18 cellular contexts compared by ENCODE assay signal in the genomic region with DNA sequence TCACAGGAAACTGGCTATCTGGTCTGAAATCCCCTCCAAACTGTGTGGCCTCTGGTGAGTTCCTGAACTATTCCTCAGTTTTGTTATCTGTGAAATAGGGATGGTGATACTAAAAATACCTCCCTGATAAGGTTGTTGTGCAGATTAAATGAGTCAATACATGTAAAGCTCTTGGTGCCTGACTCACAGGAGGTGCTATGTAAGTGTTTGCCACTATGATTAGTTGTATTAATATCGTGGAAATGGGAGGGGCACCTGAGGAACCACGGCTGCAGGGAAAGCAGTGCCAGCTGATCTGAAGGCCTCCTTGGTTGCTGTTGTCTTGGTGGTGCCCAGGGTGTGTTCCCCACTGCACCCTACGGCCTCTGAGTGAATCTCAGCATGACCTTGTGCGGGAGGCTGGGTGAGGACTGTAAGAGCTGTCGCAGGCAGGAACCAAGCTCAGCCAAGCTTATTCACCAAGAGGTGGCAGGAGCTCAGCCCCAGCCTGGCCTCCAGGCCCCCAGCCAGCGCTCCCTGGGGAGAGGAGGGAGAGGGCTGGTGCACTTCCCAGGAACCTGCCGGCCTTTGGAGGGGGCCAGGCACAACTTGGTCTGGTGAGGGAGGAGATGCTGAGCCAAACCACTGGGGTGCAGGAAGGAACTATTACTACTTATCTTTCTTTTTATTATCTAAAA.
"Had no signal": no experiment of that assay in that cellular context is flagged by ENCODE, and none has a peak within 500 bp of the region (broad histone marks: within the 10 kb centered on the region; RNA-seq: fewer than 3 reads in every experiment).

No MANE protein-coding gene starts in this region.

- H3K36me3 ChIP-seq: breast epithelium, sigmoid colon, upper lobe of left lung had no signal

- DNase-seq: activated CD4-positive, alpha-beta T cell treated with anti-CD3 and anti-CD28 coated beads for 1 hour; activated CD4-positive, alpha-beta T cell treated with anti-CD3 and anti-CD28 coated beads, Interleukin-2, amount 50 U/mL, for 48 hours; activated CD8-positive, alpha-beta memory T cell treated with anti-CD3 and anti-CD28 coated beads, Interleukin-2, amount 10 ng/mL, durations not matched to agents 7 days and 5 days; activated effector memory CD4-positive, alpha-beta T cell treated with anti-CD3 and anti-CD28 coated beads, Interleukin-2, amount 50 U/mL, for 16 hours; activated naive CD8-positive, alpha-beta T cell treated with anti-CD3 and anti-CD28 coated beads for 36 hours; activated T-cell treated with anti-CD3 and anti-CD28 coated beads, Interleukin-2, amount 50 U/mL, for 24 hours; anterior cingulate cortex; hippocampal formation; mesenchymal stem cell; occipital lobe; psoas muscle; sigmoid colon; stimulated activated CD4-positive, alpha-beta T cell treated with anti-CD3 and anti-CD28 coated beads, Interleukin-2, amount 100 ng/mL, for 48 hours; stimulated activated naive CD8-positive, alpha-beta T cell treated with anti-CD3 and anti-CD28 coated beads, Interleukin-15, Interleukin-2, amounts not matched to agents 100 U/mL and 50 U/mL, for 24 hours; SW 1271; T-helper 9 cell; upper lobe of left lung had no signal

- ATAC-seq: activated CD8-positive, alpha-beta memory T cell treated with anti-CD3 and anti-CD28 coated beads, Interleukin-2, amount 10 ng/mL, durations not matched to agents 7 days and 5 days; psoas muscle; stimulated activated naive CD8-positive, alpha-beta T cell treated with anti-CD3 and anti-CD28 coated beads, Interleukin-15, Interleukin-2, amounts not matched to agents 100 U/mL and 50 U/mL, for 24 hours had no signal

- H3K9me3 ChIP-seq: breast epithelium, psoas muscle, sigmoid colon, upper lobe of left lung had no signal

- H3K4me1 ChIP-seq: breast epithelium had no signal

- H3K4me3 ChIP-seq: breast epithelium, psoas muscle, sigmoid colon, upper lobe of left lung had no signal

- H3K27ac ChIP-seq: breast epithelium, psoas muscle, sigmoid colon, upper lobe of left lung had no signal
